In genomic region chr12:12975322-12976077, GRCh38 we compare ENCODE assay signal across 9 cellular contexts. TPM values are rescaled to one million over a fixed set of nuclear protein-coding genes. Genes with fewer than 3 reads are reported as not detected.
A peak's percentile ranks its signal among the peaks of the same experiment; 100 is the strongest.
DNase-seq lines count a peak whose midpoint lies in the region; ATAC-seq and TF ChIP-seq lines count a peak whose summit lies in the region.
"Had no signal": no experiment of that assay in that cellular context is flagged by ENCODE, and none has a peak within 500 bp of the region (broad histone marks: within the 10 kb centered on the region; RNA-seq: fewer than 3 reads in every experiment).

No MANE protein-coding gene starts in this region.

- H3K4me3 ChIP-seq in Loucy (ENCODE audit: low read length, poor library complexity, severe bottlenecking) (no peak overlapping the region), lower lobe of right lung (no peak overlapping the region)

- H3K9me3 ChIP-seq in Loucy (ENCODE audit: insufficient read depth, low read depth, low read length) (no peaks in the 10 kb centered on the region; the same call in 1 of the 2 replicates), lower lobe of right lung (peaks cover 6% of the 10 kb centered on the region)

- H3K4me1 Mint-ChIP-seq in effector memory CD8-positive, alpha-beta T cell (ENCODE audit: low read depth in 2 of 2): no peaks in the 10 kb centered on the region

- H3F3A ChIP-seq in Loucy (ENCODE audit: low read depth): no peaks in the 10 kb centered on the region

- no peak overlapping the region for H2AFZ ChIP-seq in Loucy (ENCODE audit: low read length)

- no peaks in the 10 kb centered on the region for H3K9me2 ChIP-seq in Loucy (replicated peaks; ENCODE audit: low read depth, low read length)

- in situ Hi-C loops in T47D (cut with HindIII; ENCODE audit: low pct_unique_long_range_greater_than_20kb, low sequenced_read_pairs): no loop called here

- H3K27ac ChIP-seq in lower lobe of right lung: peak overlapping the region; percentile 9

- ATAC-seq in lower lobe of right lung: peak; percentile 64 to 71
- ATAC-seq in HG03196 (IDR thresholded peaks at IDR 0.05; ENCODE audit: unreplicated experiment): no peak
- ATAC-seq in effector memory CD8-positive, alpha-beta T cell (replicated peaks): no peak

- DNase-seq in ELR (ENCODE audit: low read depth) (peak; percentile 72), T47D (ENCODE audit: low read depth in 1 of 2, low spot score in 1 of 2) (peak; percentile 6 to 55), lower lobe of right lung (no peak), ureter (ENCODE audit: low spot score) (no peak), NCI-H1694 (lab: John Stamatoyannopoulos, UW) (no peak)
- DNase-seq in effector memory CD8-positive, alpha-beta T cell: no peak

- H3K79me2 ChIP-seq in Loucy (ENCODE audit: insufficient read depth, low read length): no peaks in the 10 kb centered on the region

- no peak overlapping the region for H3K4me3 Mint-ChIP-seq in effector memory CD8-positive, alpha-beta T cell

- intact Hi-C loops in lower lobe of right lung (cut with DNase I): no loop called here

- no peak overlapping the region for H3K27ac Mint-ChIP-seq in effector memory CD8-positive, alpha-beta T cell

- no peak overlapping the region for H3K9ac ChIP-seq in Loucy (ENCODE audit: low read depth, low read length, poor library complexity, severe bottlenecking)

- H3K4me2 ChIP-seq in Loucy (ENCODE audit: low read depth, low read length, poor library complexity, severe bottlenecking): no peak overlapping the region

- no peaks in the 10 kb centered on the region for H3K27me3 Mint-ChIP-seq in effector memory CD8-positive, alpha-beta T cell

- H3K9me3 Mint-ChIP-seq in effector memory CD8-positive, alpha-beta T cell: peaks cover 0 to 7% of the 10 kb centered on the region in 2 donors

- H3K36me3 ChIP-seq in Loucy (ENCODE audit: insufficient read depth, low read length) (no peaks in the 10 kb centered on the region), lower lobe of right lung (peaks cover 73% of the 10 kb centered on the region)

- TF ChIP-seq CTCF in Loucy (conservative IDR thresholded peaks at IDR 0.05; ENCODE audit: low read length) (peak; percentile 69), lower lobe of right lung (IDR thresholded peaks at IDR 0.05) (peak; percentile 27)

- H3K27me3 ChIP-seq in Loucy (ENCODE audit: insufficient read depth, low read length, poor library complexity, severe bottlenecking) (no peaks in the 10 kb centered on the region), lower lobe of right lung (ENCODE audit: low read depth) (no peaks in the 10 kb centered on the region)

- H4K20me1 ChIP-seq in Loucy (ENCODE audit: insufficient read depth, low read length, poor library complexity, severe bottlenecking): no peaks in the 10 kb centered on the region

- H3K36me3 Mint-ChIP-seq in effector memory CD8-positive, alpha-beta T cell (ENCODE audit: insufficient read depth): no peaks in the 10 kb centered on the region

- no peaks in the 10 kb centered on the region for H3K4me1 ChIP-seq in Loucy (ENCODE audit: insufficient read depth, low read length, poor library complexity, severe bottlenecking)
- peaks cover 7% of the 10 kb centered on the region for H3K4me1 ChIP-seq in lower lobe of right lung

RNA-seq across cellular contexts. Expression of gene GPRC5D, which starts 23.5 kb away (rescaled TPM):
- not detected for total RNA-seq in lower lobe of right lung
- total RNA-seq in ureter: 0.47 TPM
- total RNA-seq: pulmonary artery endothelial cell had no signal

RNA-seq across cellular contexts. Expression of gene HEBP1, which starts 24.6 kb away (rescaled TPM):
- total RNA-seq in lower lobe of right lung: 72.7 TPM
- total RNA-seq in ureter: 57.7 TPM

Comparison
In these comparisons a context has a peak if more than half of its experiments do, and no peak if none do; other contexts are left out.
1. DNase-seq: peak in ELR (single experiment) and T47D (2 of 2); none in lower lobe of right lung (single experiment), ureter (single experiment), NCI-H1694 (single experiment) and effector memory CD8-positive, alpha-beta T cell (0 of 3).
2. ATAC-seq: peak in lower lobe of right lung (2 of 2); none in HG03196 (single experiment) and effector memory CD8-positive, alpha-beta T cell (single experiment).